23 cellular contexts compared by ENCODE assay signal in genomic region chr15:82714026-82714425, GRCh38. TPM values are rescaled to one million over a fixed set of nuclear protein-coding genes. Genes with fewer than 3 reads are reported as not detected.
"Had no signal": no experiment of that assay in that cellular context is flagged by ENCODE, and none has a peak within 500 bp of the region (broad histone marks: within the 10 kb centered on the region; RNA-seq: fewer than 3 reads in every experiment).

No MANE protein-coding gene starts in this region.

- H3K9me3 ChIP-seq: gastroesophageal sphincter, lower lobe of right lung, neutrophil, psoas muscle, testis, transverse colon had no signal

- H3K36me3 ChIP-seq: gastroesophageal sphincter, left lung, lower lobe of right lung, neutrophil, spleen, transverse colon had no signal

- H3K4me1 ChIP-seq: testis had no signal

- H3K27ac ChIP-seq: gastroesophageal sphincter, left lung, lower lobe of right lung, neutrophil, psoas muscle, spleen, testis, transverse colon had no signal

- H3K4me3 ChIP-seq: gastroesophageal sphincter, left lung, lower lobe of right lung, psoas muscle, spleen, testis, transverse colon had no signal

- DNase-seq: effector memory CD4-positive, alpha-beta T cell; immature natural killer cell; left lung; lower lobe of right lung; mesenchymal stem cell; naive B cell; psoas muscle; retina; spleen; stimulated activated CD4-positive, alpha-beta T cell treated with anti-CD3 and anti-CD28 coated beads, Interleukin-15, amount 100 ng/mL, for 24 hours; stimulated activated CD4-positive, alpha-beta T cell treated with anti-CD3 and anti-CD28 coated beads, Interleukin-1b, Interleukin-23, amount 100 ng/mL, for 48 hours; stimulated activated CD4-positive, alpha-beta T cell treated with anti-CD3 and anti-CD28 coated beads, Interleukin-4, amount 100 ng/mL, for 24 hours; stimulated activated naive CD8-positive, alpha-beta T cell treated with anti-CD3 and anti-CD28 coated beads, Interleukin-15, amount 100 ng/mL, for 72 hours; testis; transverse colon had no signal

- H3K27me3 ChIP-seq: testis, transverse colon had no signal

- FAIRE-seq: endometrium, keratinocyte had no signal

- ATAC-seq: esophagus mucosa; gastroesophageal sphincter; left lung; lower lobe of right lung; psoas muscle; sciatic nerve; stimulated activated memory B cell treated with anti-CD40 and anti-IgM and Interleukin-4, amounts not matched to agents 10 μg/mL and 1 μg/mL and 100 μg/mL, for 72 hours; stimulated activated naive CD8-positive, alpha-beta T cell treated with anti-CD3 and anti-CD28 coated beads, Interleukin-15, amount 100 ng/mL, for 72 hours had no signal

RNA-seq across cellular contexts. Expression of gene AP3B2, which starts 4.4 kb away (rescaled TPM):
- total RNA-seq: skeletal muscle tissue had no signal
- polyA plus RNA-seq: immature natural killer cell had no signal
